1 cellular context compared by ENCODE assay signal in genomic region chr1:966135-966602, GRCh38.
TF ChIP-seq lines count a peak whose summit lies in the region.

A gene with protein sequence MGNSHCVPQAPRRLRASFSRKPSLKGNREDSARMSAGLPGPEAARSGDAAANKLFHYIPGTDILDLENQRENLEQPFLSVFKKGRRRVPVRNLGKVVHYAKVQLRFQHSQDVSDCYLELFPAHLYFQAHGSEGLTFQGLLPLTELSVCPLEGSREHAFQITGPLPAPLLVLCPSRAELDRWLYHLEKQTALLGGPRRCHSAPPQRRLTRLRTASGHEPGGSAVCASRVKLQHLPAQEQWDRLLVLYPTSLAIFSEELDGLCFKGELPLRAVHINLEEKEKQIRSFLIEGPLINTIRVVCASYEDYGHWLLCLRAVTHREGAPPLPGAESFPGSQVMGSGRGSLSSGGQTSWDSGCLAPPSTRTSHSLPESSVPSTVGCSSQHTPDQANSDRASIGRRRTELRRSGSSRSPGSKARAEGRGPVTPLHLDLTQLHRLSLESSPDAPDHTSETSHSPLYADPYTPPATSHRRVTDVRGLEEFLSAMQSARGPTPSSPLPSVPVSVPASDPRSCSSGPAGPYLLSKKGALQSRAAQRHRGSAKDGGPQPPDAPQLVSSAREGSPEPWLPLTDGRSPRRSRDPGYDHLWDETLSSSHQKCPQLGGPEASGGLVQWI (plus strand): TSS chr1:966482. CDS start chr1:966532, 50 bp downstream.

TF ChIP-seq in HepG2, 621 proteins besides CTCF, POLR2A, EP300 and RAD21 (continued from another document):
- TF ChIP-seq HOMEZ (CRISPR knock-in tag; IDR thresholded peaks at IDR 0.05; ENCODE audit: low read depth), result no peak
- no peak for TF ChIP-seq ZNF451 (CRISPR knock-in tag; IDR thresholded peaks at IDR 0.05)
- TF ChIP-seq ZNF501 (CRISPR knock-in tag; IDR thresholded peaks at IDR 0.05), result peak; percentile 66; the same call in 1 of the 2 replicates
- no peak for TF ChIP-seq NCOR1 (IDR thresholded peaks at IDR 0.05; ENCODE audit: borderline replicate concordance, low read length)
- no peak for TF ChIP-seq CREM (IDR thresholded peaks at IDR 0.05)
- TF ChIP-seq CREM (CRISPR knock-in tag; IDR thresholded peaks at IDR 0.05), result no peak
- 0 out of 2 replicates have a peak, but pooled peaks have one; percentile 8 for TF ChIP-seq ZNF839 (CRISPR knock-in tag; IDR thresholded peaks at IDR 0.05; ENCODE audit: borderline replicate concordance)
- TF ChIP-seq ATF7-NPFF (CRISPR knock-in tag; IDR thresholded peaks at IDR 0.05; ENCODE audit: low read depth), result peak; percentile 64
- TF ChIP-seq ZNF558 (CRISPR knock-in tag; IDR thresholded peaks at IDR 0.05; ENCODE audit: borderline replicate concordance), result no peak
- TF ChIP-seq CREBL2 (CRISPR knock-in tag; IDR thresholded peaks at IDR 0.05; ENCODE audit: borderline replicate concordance), result no peak
- TF ChIP-seq KMT2B (CRISPR knock-in tag; IDR thresholded peaks at IDR 0.05), result no peak
- no peak for TF ChIP-seq CBFB (CRISPR knock-in tag; IDR thresholded peaks at IDR 0.05)
- TF ChIP-seq ZGPAT (CRISPR knock-in tag; IDR thresholded peaks at IDR 0.05), result no peak; the same call in 1 of the 2 replicates
- TF ChIP-seq ZNF124 (CRISPR knock-in tag; IDR thresholded peaks at IDR 0.05), result no peak
- TF ChIP-seq ZNF274 (CRISPR knock-in tag; IDR thresholded peaks at IDR 0.05), result no peak
- TF ChIP-seq ZNF12 (CRISPR knock-in tag; IDR thresholded peaks at IDR 0.05), result no peak
- TF ChIP-seq KDM1A (CRISPR knock-in tag; IDR thresholded peaks at IDR 0.05), result no peak
- TF ChIP-seq CBX5 (CRISPR knock-in tag; IDR thresholded peaks at IDR 0.05; ENCODE audit: borderline replicate concordance), result peak; percentile 10; the same call in 1 of the 2 replicates
- no peak for TF ChIP-seq FOXJ3 (CRISPR knock-in tag; IDR thresholded peaks at IDR 0.05; ENCODE audit: borderline replicate concordance)
- no peak for TF ChIP-seq FLYWCH1 (CRISPR knock-in tag; IDR thresholded peaks at IDR 0.05)
- TF ChIP-seq, protein P1, sequence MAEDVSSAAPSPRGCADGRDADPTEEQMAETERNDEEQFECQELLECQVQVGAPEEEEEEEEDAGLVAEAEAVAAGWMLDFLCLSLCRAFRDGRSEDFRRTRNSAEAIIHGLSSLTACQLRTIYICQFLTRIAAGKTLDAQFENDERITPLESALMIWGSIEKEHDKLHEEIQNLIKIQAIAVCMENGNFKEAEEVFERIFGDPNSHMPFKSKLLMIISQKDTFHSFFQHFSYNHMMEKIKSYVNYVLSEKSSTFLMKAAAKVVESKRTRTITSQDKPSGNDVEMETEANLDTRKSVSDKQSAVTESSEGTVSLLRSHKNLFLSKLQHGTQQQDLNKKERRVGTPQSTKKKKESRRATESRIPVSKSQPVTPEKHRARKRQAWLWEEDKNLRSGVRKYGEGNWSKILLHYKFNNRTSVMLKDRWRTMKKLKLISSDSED (CRISPR knock-in tag; IDR thresholded peaks at IDR 0.05), result no peak
- no peak for TF ChIP-seq NFRKB (IDR thresholded peaks at IDR 0.05)
- TF ChIP-seq ONECUT2 (CRISPR knock-in tag; IDR thresholded peaks at IDR 0.05), result no peak
- no peak for TF ChIP-seq ISL2 (CRISPR knock-in tag; IDR thresholded peaks at IDR 0.05)
- 0 out of 2 replicates have a peak, but pooled peaks have one; percentile 75 for TF ChIP-seq DNMT3B (CRISPR knock-in tag; conservative IDR thresholded peaks at IDR 0.05)
- TF ChIP-seq, protein P2, sequence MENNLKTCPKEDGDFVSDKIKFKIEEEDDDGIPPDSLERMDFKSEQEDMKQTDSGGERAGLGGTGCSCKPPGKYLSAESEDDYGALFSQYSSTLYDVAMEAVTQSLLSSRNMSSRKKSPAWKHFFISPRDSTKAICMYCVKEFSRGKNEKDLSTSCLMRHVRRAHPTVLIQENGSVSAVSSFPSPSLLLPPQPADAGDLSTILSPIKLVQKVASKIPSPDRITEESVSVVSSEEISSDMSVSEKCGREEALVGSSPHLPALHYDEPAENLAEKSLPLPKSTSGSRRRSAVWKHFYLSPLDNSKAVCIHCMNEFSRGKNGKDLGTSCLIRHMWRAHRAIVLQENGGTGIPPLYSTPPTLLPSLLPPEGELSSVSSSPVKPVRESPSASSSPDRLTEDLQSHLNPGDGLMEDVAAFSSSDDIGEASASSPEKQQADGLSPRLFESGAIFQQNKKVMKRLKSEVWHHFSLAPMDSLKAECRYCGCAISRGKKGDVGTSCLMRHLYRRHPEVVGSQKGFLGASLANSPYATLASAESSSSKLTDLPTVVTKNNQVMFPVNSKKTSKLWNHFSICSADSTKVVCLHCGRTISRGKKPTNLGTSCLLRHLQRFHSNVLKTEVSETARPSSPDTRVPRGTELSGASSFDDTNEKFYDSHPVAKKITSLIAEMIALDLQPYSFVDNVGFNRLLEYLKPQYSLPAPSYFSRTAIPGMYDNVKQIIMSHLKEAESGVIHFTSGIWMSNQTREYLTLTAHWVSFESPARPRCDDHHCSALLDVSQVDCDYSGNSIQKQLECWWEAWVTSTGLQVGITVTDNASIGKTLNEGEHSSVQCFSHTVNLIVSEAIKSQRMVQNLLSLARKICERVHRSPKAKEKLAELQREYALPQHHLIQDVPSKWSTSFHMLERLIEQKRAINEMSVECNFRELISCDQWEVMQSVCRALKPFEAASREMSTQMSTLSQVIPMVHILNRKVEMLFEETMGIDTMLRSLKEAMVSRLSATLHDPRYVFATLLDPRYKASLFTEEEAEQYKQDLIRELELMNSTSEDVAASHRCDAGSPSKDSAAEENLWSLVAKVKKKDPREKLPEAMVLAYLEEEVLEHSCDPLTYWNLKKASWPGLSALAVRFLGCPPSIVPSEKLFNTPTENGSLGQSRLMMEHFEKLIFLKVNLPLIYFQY (CRISPR knock-in tag; IDR thresholded peaks at IDR 0.05; ENCODE audit: borderline replicate concordance), result no peak
- no peak for TF ChIP-seq CEBPZ (IDR thresholded peaks at IDR 0.05; ENCODE audit: low read length)
- TF ChIP-seq ZNF235 (CRISPR knock-in tag; IDR thresholded peaks at IDR 0.05; ENCODE audit: borderline replicate concordance), result no peak
- TF ChIP-seq, protein P3, sequence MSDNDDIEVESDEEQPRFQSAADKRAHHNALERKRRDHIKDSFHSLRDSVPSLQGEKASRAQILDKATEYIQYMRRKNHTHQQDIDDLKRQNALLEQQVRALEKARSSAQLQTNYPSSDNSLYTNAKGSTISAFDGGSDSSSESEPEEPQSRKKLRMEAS (IDR thresholded peaks at IDR 0.05), result no peak
- TF ChIP-seq ZBTB20 (CRISPR knock-in tag; IDR thresholded peaks at IDR 0.05; ENCODE audit: borderline replicate concordance, low read depth), result no peak
- TF ChIP-seq MNT (IDR thresholded peaks at IDR 0.05), result no peak
- TF ChIP-seq ZNF891 (CRISPR knock-in tag; IDR thresholded peaks at IDR 0.05), result no peak
- TF ChIP-seq NFATC3 (CRISPR knock-in tag; IDR thresholded peaks at IDR 0.05), result no peak
- TF ChIP-seq, protein P4, sequence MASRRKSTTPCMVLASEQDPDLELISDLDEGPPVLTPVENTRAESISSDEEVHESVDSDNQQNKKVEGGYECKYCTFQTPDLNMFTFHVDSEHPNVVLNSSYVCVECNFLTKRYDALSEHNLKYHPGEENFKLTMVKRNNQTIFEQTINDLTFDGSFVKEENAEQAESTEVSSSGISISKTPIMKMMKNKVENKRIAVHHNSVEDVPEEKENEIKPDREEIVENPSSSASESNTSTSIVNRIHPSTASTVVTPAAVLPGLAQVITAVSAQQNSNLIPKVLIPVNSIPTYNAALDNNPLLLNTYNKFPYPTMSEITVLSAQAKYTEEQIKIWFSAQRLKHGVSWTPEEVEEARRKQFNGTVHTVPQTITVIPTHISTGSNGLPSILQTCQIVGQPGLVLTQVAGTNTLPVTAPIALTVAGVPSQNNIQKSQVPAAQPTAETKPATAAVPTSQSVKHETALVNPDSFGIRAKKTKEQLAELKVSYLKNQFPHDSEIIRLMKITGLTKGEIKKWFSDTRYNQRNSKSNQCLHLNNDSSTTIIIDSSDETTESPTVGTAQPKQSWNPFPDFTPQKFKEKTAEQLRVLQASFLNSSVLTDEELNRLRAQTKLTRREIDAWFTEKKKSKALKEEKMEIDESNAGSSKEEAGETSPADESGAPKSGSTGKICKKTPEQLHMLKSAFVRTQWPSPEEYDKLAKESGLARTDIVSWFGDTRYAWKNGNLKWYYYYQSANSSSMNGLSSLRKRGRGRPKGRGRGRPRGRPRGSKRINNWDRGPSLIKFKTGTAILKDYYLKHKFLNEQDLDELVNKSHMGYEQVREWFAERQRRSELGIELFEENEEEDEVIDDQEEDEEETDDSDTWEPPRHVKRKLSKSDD (CRISPR knock-in tag; IDR thresholded peaks at IDR 0.05; ENCODE audit: low read depth), result no peak
- no peak for TF ChIP-seq POLR2AphosphoS2 (IDR thresholded peaks at IDR 0.05; ENCODE audit: low read depth, low read length)
- no peak for TF ChIP-seq RFX1 (IDR thresholded peaks at IDR 0.05)
- no peak for TF ChIP-seq IKZF1 (IDR thresholded peaks at IDR 0.05)
- TF ChIP-seq, protein P5, sequence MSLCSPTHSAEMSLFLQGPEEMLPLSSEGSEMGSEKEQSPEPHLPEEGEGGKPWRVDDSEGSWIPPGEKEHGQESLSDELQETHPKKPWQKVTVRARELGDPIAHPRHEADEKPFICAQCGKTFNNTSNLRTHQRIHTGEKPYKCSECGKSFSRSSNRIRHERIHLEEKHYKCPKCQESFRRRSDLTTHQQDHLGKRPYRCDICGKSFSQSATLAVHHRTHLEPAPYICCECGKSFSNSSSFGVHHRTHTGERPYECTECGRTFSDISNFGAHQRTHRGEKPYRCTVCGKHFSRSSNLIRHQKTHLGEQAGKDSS (CRISPR knock-in tag; IDR thresholded peaks at IDR 0.05; ENCODE audit: borderline replicate concordance, low read depth), result no peak
